In genomic region chr19:38862321-38863059, GRCh38 we compare ENCODE assay signal across 2 cellular contexts.
TF ChIP-seq lines count a peak whose summit lies in the region.

No MANE protein-coding gene starts in this region.

TF ChIP-seq in A549, 52 proteins besides CTCF, POLR2A, EP300 and RAD21 (continued from another document):
- TF ChIP-seq HEYL (CRISPR knock-in tag; IDR thresholded peaks at IDR 0.05) (peak; percentile 26; the same call in 1 of the 2 replicates), GATA3 (IDR thresholded peaks at IDR 0.05; ENCODE audit: borderline replicate concordance) (peak; percentile 74; the same call in 1 of the 2 replicates), HOXB5 (CRISPR knock-in tag; IDR thresholded peaks at IDR 0.05) (peak; percentile 46; the same call in 1 of the 2 replicates), MAX (IDR thresholded peaks at IDR 0.05) (peak; percentile 43; the same call in 1 of the 2 replicates), TFCP2L1 (CRISPR knock-in tag; IDR thresholded peaks at IDR 0.05) (0 out of 2 replicates have a peak, but pooled peaks have one; percentile 15), HES2 (IDR thresholded peaks at IDR 0.05) (no peak)

TF ChIP-seq in GM12891, 5 proteins besides CTCF, POLR2A, EP300 and RAD21 (continued from another document):
- TF ChIP-seq PAX5 (IDR thresholded peaks at IDR 0.05; ENCODE audit: insufficient read depth, low read length, severe bottlenecking) = no peak
- TF ChIP-seq SPI1 (IDR thresholded peaks at IDR 0.05; ENCODE audit: low read depth, low read length) = no peak
- TF ChIP-seq POU2F2 (IDR thresholded peaks at IDR 0.05; ENCODE audit: low read depth, low read length) = no peak
- no peak for TF ChIP-seq TAF1 (IDR thresholded peaks at IDR 0.05; ENCODE audit: low read depth, low read length)
